ENCODE assay signal across 8 cellular contexts in genomic region chr2:195656131-195656858, GRCh38. TPM values are rescaled to one million over a fixed set of nuclear protein-coding genes. Genes with fewer than 3 reads are reported as not detected.
DNase-seq lines count a peak whose midpoint lies in the region; ATAC-seq and TF ChIP-seq lines count a peak whose summit lies in the region.

No MANE protein-coding gene starts in this region.

- H3K27ac Mint-ChIP-seq in MCF 10A (ENCODE audit: low read depth, unreplicated experiment): peak overlapping the region; percentile 93

- peaks cover 25% of the 10 kb centered on the region for H3K36me3 ChIP-seq in DND-41 (ENCODE audit: insufficient read depth, low read length)
- peaks cover 16% of the 10 kb centered on the region for H3K36me3 ChIP-seq in MG63

- ATAC-seq in DND-41 (ENCODE audit: insufficient read depth, low read depth) (no peak; the same call in 2 of the 3 replicates), GM21619 (IDR thresholded peaks at IDR 0.05; ENCODE audit: unreplicated experiment) (no peak), GM21737 (IDR thresholded peaks at IDR 0.05; ENCODE audit: unreplicated experiment) (no peak)

- H4K20me1 ChIP-seq in DND-41 (ENCODE audit: insufficient read depth, low read length): no peaks in the 10 kb centered on the region

- peak overlapping the region; percentile 81 for H3K4me3 Mint-ChIP-seq in MCF 10A (ENCODE audit: unreplicated experiment)

- peaks cover 55% of the 10 kb centered on the region for H3K79me2 ChIP-seq in DND-41 (ENCODE audit: insufficient read depth, low read length)

- no peak for DNase-seq in DND-41
- no peak for DNase-seq in MG63
- DNase-seq in MCF 10A (ENCODE audit: unreplicated experiment): peak; percentile 72
- peak; percentile 21 for DNase-seq in mucosa of gallbladder (ENCODE audit: low spot score)
- no peak for DNase-seq in central memory CD4-positive, alpha-beta T cell
- DNase-seq in NCI-H1436 (lab: John Stamatoyannopoulos, UW): no peak

- TSS peak; percentile 70 for BruUV-seq in MCF 10A (replicated peaks; lab: Mats Ljungman, UMichigan)

- H3K27me3 Mint-ChIP-seq in MCF 10A (ENCODE audit: insufficient read depth, unreplicated experiment): no peaks in the 10 kb centered on the region

- H3K4me3 ChIP-seq in DND-41 (ENCODE audit: low read depth in 1 of 2, low read length in 2 of 2) (peak overlapping the region; percentile 6 to 60; a peak in 3 of 4 replicates), MG63 (peak overlapping the region; percentile 98)

- H3K27me3 ChIP-seq in DND-41 (ENCODE audit: insufficient read depth, low read length, poor library complexity): no peaks in the 10 kb centered on the region
- no peaks in the 10 kb centered on the region for H3K27me3 ChIP-seq in MG63

- POLR2A ChIA-PET in MCF 10A (lab: Yijun Ruan, JAX): interaction anchor here (0.7 to 5.6 kb wide), 54 partner anchors 9 to 1109 kb away, joined by 3 to 107 read pairs (median 4); partner anchors contain the start of gene DNAH7

- peak overlapping the region; percentile 62 for H3K4me2 ChIP-seq in DND-41 (ENCODE audit: insufficient read depth, low read length)

- intact Hi-C loops in MCF 10A (cut with micrococcal nuclease): loop anchor here (1.0 to 5.0 kb wide), 3 partner anchors 92 to 784 kb away; no protein-coding TSS in a partner anchor

- peak overlapping the region; percentile 96 for H3K27ac ChIP-seq in DND-41 (ENCODE audit: low read length)

- H3K9me3 Mint-ChIP-seq in MCF 10A (ENCODE audit: unreplicated experiment): no peaks in the 10 kb centered on the region

- peaks cover 24% of the 10 kb centered on the region for H3K36me3 Mint-ChIP-seq in MCF 10A (ENCODE audit: insufficient read depth, unreplicated experiment)

- no peaks in the 10 kb centered on the region for H3K9me3 ChIP-seq in DND-41 (ENCODE audit: insufficient read depth, low read length, severe bottlenecking)
- no peaks in the 10 kb centered on the region for H3K9me3 ChIP-seq in MG63

- TF ChIP-seq CTCF in DND-41 (IDR thresholded peaks at IDR 0.05; ENCODE audit: borderline replicate concordance, extremely low read depth, low read length, poor library complexity, severe bottlenecking) (no peak), MCF 10A (IDR thresholded peaks at IDR 0.05; ENCODE audit: unreplicated experiment) (no peak)

- CTCF ChIA-PET in MCF 10A (lab: Yijun Ruan, JAX): interaction anchor here (0.6 to 1.3 kb wide), 18 partner anchors 12 to 1382 kb away, joined by 3 to 6 read pairs (median 3); no protein-coding TSS in a partner anchor

- peak overlapping the region; percentile 100 for H3K9ac ChIP-seq in DND-41 (ENCODE audit: low read depth, low read length)

- peaks cover 41% of the 10 kb centered on the region for H3K4me1 ChIP-seq in DND-41 (ENCODE audit: insufficient read depth, low read length)

- H2AFZ ChIP-seq in DND-41 (ENCODE audit: low read depth, low read length): peak overlapping the region; percentile 68

- H3K4me1 Mint-ChIP-seq in MCF 10A (ENCODE audit: insufficient read depth, unreplicated experiment): peaks cover 7% of the 10 kb centered on the region

RNA-seq across cellular contexts. Expression of gene SLC39A10, which starts 0.7 kb away (rescaled TPM):
- total RNA-seq in MG63 (2014; rRNA removed; shearing (Covaris generic); ENCODE audit: low replicate concordance): 22.7 and 26.0 TPM in 2 replicates
- total RNA-seq in MCF 10A (2022): 47.8 and 59.8 TPM in 2 replicates
- total RNA-seq in mucosa of gallbladder: 28.3 TPM

Comparison
In these comparisons a context has a peak if more than half of its experiments do, and no peak if none do; other contexts are left out.
1. DNase-seq: peak in MCF 10A (single experiment) and mucosa of gallbladder (single experiment); none in DND-41 (single experiment), MG63 (single experiment), central memory CD4-positive, alpha-beta T cell (single experiment) and NCI-H1436 (single experiment).